In the genomic region with DNA sequence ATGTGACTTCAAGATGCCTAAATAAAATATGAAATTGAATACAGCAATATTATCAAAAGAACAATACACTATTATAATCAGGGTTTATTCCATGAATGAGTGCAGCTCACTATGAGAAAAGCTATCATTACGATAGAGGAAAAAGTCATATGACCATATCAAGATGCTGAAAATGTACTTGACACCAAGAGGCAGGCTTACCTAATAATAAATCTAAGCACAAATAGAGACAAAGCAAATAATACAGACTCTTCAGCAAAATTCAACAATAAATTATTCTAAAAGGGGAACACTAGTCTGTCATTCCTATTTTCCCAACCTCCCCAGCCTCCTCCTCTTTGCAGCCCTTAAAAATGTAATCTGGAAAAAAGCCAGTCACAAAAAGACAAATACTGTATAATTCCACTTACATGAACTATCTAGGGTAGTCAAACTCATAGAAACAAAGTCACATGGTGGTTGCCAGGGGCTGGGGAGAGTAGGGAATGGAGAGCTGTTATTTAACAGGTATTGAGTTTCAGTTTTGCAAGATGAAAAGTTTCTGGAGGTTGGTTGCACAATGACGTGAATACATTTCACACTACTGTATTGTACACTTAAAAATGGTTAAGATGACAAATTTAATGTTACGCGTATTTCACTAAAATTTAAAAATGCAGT, we compare ENCODE assay signal across 23 cellular contexts.
A peak's percentile ranks its signal among the peaks of the same experiment; 100 is the strongest.
DNase-seq lines count a peak whose midpoint lies in the region; ATAC-seq and TF ChIP-seq lines count a peak whose summit lies in the region.
"Had no signal": no experiment of that assay in that cellular context is flagged by ENCODE, and none has a peak within 500 bp of the region (broad histone marks: within the 10 kb centered on the region; RNA-seq: fewer than 3 reads in every experiment).

No MANE protein-coding gene starts in this region.

- no peaks in the 10 kb centered on the region for H3K27me3 ChIP-seq in right cardiac atrium (ENCODE audit: control insufficient read depth, insufficient read depth)
- H3K27me3 ChIP-seq: cardiac muscle cell had no signal

- no peak overlapping the region for H3K27ac Mint-ChIP-seq in natural killer cell
- H3K27ac Mint-ChIP-seq: activated CD4-positive, alpha-beta memory T cell treated with anti-CD3 and anti-CD28 coated beads, Interleukin-2, amount 10 ng/mL, durations not matched to agents 7 days and 5 days; activated naive CD8-positive, alpha-beta T cell treated with anti-CD3 and anti-CD28 coated beads for 36 hours; activated T-cell treated with anti-CD3 and anti-CD28 coated beads, Interleukin-2, amount 50 U/mL, for 24 hours; CD8-positive, alpha-beta T cell; mesothelial cell of epicardium; T-helper 17 cell had no signal

- WGBS in right cardiac atrium: 75% methylated on average over 4 of the region's 4 CpGs

- H3K9me3 Mint-ChIP-seq in natural killer cell: peaks cover 0 to 10% of the 10 kb centered on the region in 2 donors
- H3K9me3 Mint-ChIP-seq: activated CD4-positive, alpha-beta memory T cell treated with anti-CD3 and anti-CD28 coated beads, Interleukin-2, amount 10 ng/mL, durations not matched to agents 7 days and 5 days; activated naive CD8-positive, alpha-beta T cell treated with anti-CD3 and anti-CD28 coated beads for 36 hours; activated T-cell treated with anti-CD3 and anti-CD28 coated beads, Interleukin-2, amount 50 U/mL, for 24 hours; CD8-positive, alpha-beta T cell; mesothelial cell of epicardium had no signal

- no peaks in the 10 kb centered on the region for H3K27me3 Mint-ChIP-seq in natural killer cell (ENCODE audit: low read depth in 2 of 2)
- H3K27me3 Mint-ChIP-seq: activated CD4-positive, alpha-beta memory T cell treated with anti-CD3 and anti-CD28 coated beads, Interleukin-2, amount 10 ng/mL, durations not matched to agents 7 days and 5 days; activated naive CD8-positive, alpha-beta T cell treated with anti-CD3 and anti-CD28 coated beads for 36 hours; activated T-cell treated with anti-CD3 and anti-CD28 coated beads, Interleukin-2, amount 50 U/mL, for 24 hours had no signal

- peaks cover 10% of the 10 kb centered on the region for H3K4me1 ChIP-seq in right cardiac atrium (ENCODE audit: control insufficient read depth, insufficient read depth, low read length)

- no peak overlapping the region for H3K27ac ChIP-seq in right cardiac atrium (ENCODE audit: low read length)
- H3K27ac ChIP-seq: cardiac muscle cell, HL-60, WERI-Rb-1 had no signal

- ATAC-seq in Right ventricle myocardium superior (ENCODE audit: poor library complexity): peak; percentile 16
- no peak for ATAC-seq in right cardiac atrium
- ATAC-seq in HG03196 (IDR thresholded peaks at IDR 0.05; ENCODE audit: unreplicated experiment): no peak
- ATAC-seq in natural killer cell: no peak
- ATAC-seq: CD8-positive, alpha-beta T cell; esophagus mucosa; Right ventricle myocardium inferior; T-helper 17 cell had no signal

- no peaks in the 10 kb centered on the region for H3K9me3 ChIP-seq in right cardiac atrium (ENCODE audit: control insufficient read depth, low read length)

- no peak overlapping the region for H3K4me3 Mint-ChIP-seq in natural killer cell
- H3K4me3 Mint-ChIP-seq: activated CD4-positive, alpha-beta memory T cell treated with anti-CD3 and anti-CD28 coated beads, Interleukin-2, amount 10 ng/mL, durations not matched to agents 7 days and 5 days; activated naive CD8-positive, alpha-beta T cell treated with anti-CD3 and anti-CD28 coated beads for 36 hours; activated T-cell treated with anti-CD3 and anti-CD28 coated beads, Interleukin-2, amount 50 U/mL, for 24 hours; CD8-positive, alpha-beta T cell; mesothelial cell of epicardium; T-helper 17 cell had no signal

- H3K36me3 Mint-ChIP-seq in natural killer cell: no peaks in the 10 kb centered on the region
- H3K36me3 Mint-ChIP-seq: activated naive CD8-positive, alpha-beta T cell treated with anti-CD3 and anti-CD28 coated beads for 36 hours; CD8-positive, alpha-beta T cell had no signal

- DNase-seq in Right ventricle myocardium superior (no peak), right cardiac atrium (no peak), NCI-H510A treated with DMSO at 0.1 percent for 48 hours (lab: John Stamatoyannopoulos, UW) (peak; percentile 90), epithelial cell of esophagus (ENCODE audit: low read depth) (peak; percentile 46), middle frontal gyrus (ENCODE audit: extremely low spot score, low spot score) (no peak), natural killer cell (no peak)
- DNase-seq in stimulated activated CD4-positive, alpha-beta T cell treated with anti-CD3 and anti-CD28 coated beads, Interleukin-4, amount 100 ng/mL, for 1 hour: no peak
- DNase-seq: activated CD4-positive, alpha-beta memory T cell treated with anti-CD3 and anti-CD28 coated beads, Interleukin-2, amount 10 ng/mL, durations not matched to agents 7 days and 5 days; activated naive CD8-positive, alpha-beta T cell treated with anti-CD3 and anti-CD28 coated beads for 36 hours; activated T-cell treated with anti-CD3 and anti-CD28 coated beads, Interleukin-2, amount 50 U/mL, for 24 hours; CD8-positive, alpha-beta T cell; EL; head of caudate nucleus; KBM-7; NCI-H1048; T-helper 17 cell; WERI-Rb-1 had no signal

- intact Hi-C loops in Right ventricle myocardium superior (cut with DNase I): no loop called here
- intact Hi-C loops in right cardiac atrium (cut with DNase I): no loop called here
- intact Hi-C loops in natural killer cell (cut with micrococcal nuclease): no loop called here

- no peaks in the 10 kb centered on the region for H3K4me1 Mint-ChIP-seq in natural killer cell
- H3K4me1 Mint-ChIP-seq: activated CD4-positive, alpha-beta memory T cell treated with anti-CD3 and anti-CD28 coated beads, Interleukin-2, amount 10 ng/mL, durations not matched to agents 7 days and 5 days; activated naive CD8-positive, alpha-beta T cell treated with anti-CD3 and anti-CD28 coated beads for 36 hours; T-helper 17 cell had no signal

- TF ChIP-seq CTCF in epithelial cell of esophagus (IDR thresholded peaks at IDR 0.05; ENCODE audit: insufficient read depth, low read depth, low read length, missing control alignments) (no peak), natural killer cell (IDR thresholded peaks at IDR 0.05) (no peak)

- H3K4me3 ChIP-seq in right cardiac atrium (ENCODE audit: low read length): no peak overlapping the region
- no peak overlapping the region for H3K4me3 ChIP-seq in epithelial cell of esophagus (ENCODE audit: low read length)
- H3K4me3 ChIP-seq: cardiac muscle cell had no signal

Comparison
In these comparisons a context has a peak if more than half of its experiments do, and no peak if none do; other contexts are left out.
1. DNase-seq: peak in NCI-H510A treated with DMSO at 0.1 percent for 48 hours (single experiment) and epithelial cell of esophagus (single experiment); none in Right ventricle myocardium superior (single experiment), right cardiac atrium (0 of 3), middle frontal gyrus (single experiment), stimulated activated CD4-positive, alpha-beta T cell treated with anti-CD3 and anti-CD28 coated beads, Interleukin-4, amount 100 ng/mL, for 1 hour (single experiment) and natural killer cell (single experiment).